Comparison of ENCODE assay signal across 10 cellular contexts in the genomic region with DNA sequence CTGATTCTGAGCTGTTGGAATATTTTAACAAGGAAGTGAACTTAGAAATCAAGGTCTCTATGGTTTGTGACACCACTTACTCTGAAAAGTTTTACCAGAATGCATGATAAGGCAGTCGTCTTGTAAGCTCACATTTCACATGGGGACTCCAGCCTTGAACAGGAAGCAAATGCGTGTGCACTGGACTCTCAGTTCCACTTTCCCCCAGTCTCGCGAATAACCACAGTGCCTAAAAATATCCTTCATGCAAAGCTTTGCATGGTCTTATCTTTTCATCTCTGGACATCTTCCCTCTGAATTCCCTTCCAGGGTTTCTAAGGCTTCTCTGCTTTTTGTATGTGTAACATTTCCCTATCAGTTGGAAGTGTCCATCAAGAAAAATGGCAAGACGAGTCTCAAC.
DNase-seq lines count a peak whose midpoint lies in the region; ATAC-seq lines count a peak whose summit lies in the region.
"Had no signal": no experiment of that assay in that cellular context is flagged by ENCODE, and none has a peak within 500 bp of the region (broad histone marks: within the 10 kb centered on the region; RNA-seq: fewer than 3 reads in every experiment).

No MANE protein-coding gene starts in this region.

- ATAC-seq in HG02759 (IDR thresholded peaks at IDR 0.05; ENCODE audit: unreplicated experiment) (peak; percentile 98), HG03571 (IDR thresholded peaks at IDR 0.05; ENCODE audit: unreplicated experiment) (peak; percentile 95)
- ATAC-seq: K562 had no signal

- peak; percentile 11 for DNase-seq in GM19238 (ENCODE audit: insufficient read length, low spot score)
- DNase-seq in pons (ENCODE audit: low spot score): peak; percentile 68
- DNase-seq in kidney tubule cell (ENCODE audit: low spot score): no peak
- no peak for DNase-seq in NCI-H1092 treated with DMSO at 0.1 percent for 48 hours (lab: John Stamatoyannopoulos, UW)
- DNase-seq in NCI-H2196 treated with DMSO at 0.1 percent for 48 hours (lab: John Stamatoyannopoulos, UW; ENCODE audit: unreplicated experiment): no peak
- no peak for DNase-seq in occipital lobe (lab: John Stamatoyannopoulos, UW)
- DNase-seq: SJCRH30 had no signal

Comparison
In these comparisons a context has a peak if more than half of its experiments do, and no peak if none do; other contexts are left out.
1. DNase-seq: peak in GM19238 (single experiment) and pons (single experiment); none in kidney tubule cell (single experiment), NCI-H1092 treated with DMSO at 0.1 percent for 48 hours (single experiment), NCI-H2196 treated with DMSO at 0.1 percent for 48 hours (single experiment) and occipital lobe (single experiment).